ENCODE assay signal across 22 cellular contexts in genomic region chr5:179187229-179187678, GRCh38.
DNase-seq lines count a peak whose midpoint lies in the region; ATAC-seq, FAIRE-seq and TF ChIP-seq lines count a peak whose summit lies in the region.
"Had no signal": no experiment of that assay in that cellular context is flagged by ENCODE, and none has a peak within 500 bp of the region (broad histone marks: within the 10 kb centered on the region; RNA-seq: fewer than 3 reads in every experiment).

No MANE protein-coding gene starts in this region.

- BruUV-seq in HepG2 (replicated peaks; lab: Mats Ljungman, UMichigan) = no TSS peak

- no peak overlapping the region for H3K27ac Mint-ChIP-seq in chondrocyte (ENCODE audit: unreplicated experiment)
- H3K27ac Mint-ChIP-seq: CD8-positive, alpha-beta memory T cell; IgD-negative memory B cell had no signal

- H3K79me2 ChIP-seq in HepG2 (ENCODE audit: insufficient read depth, low read length) = no peaks in the 10 kb centered on the region

- CTCF ChIA-PET in AG04449 (lab: Yijun Ruan, JAX) (interaction anchor here (1.2 kb wide), 1 partner anchor 17 kb away, joined by 5 read pairs; no protein-coding TSS in a partner anchor), HEK293 (lab: Yijun Ruan, JAX) (interaction anchor here (0.9 kb wide), 1 partner anchor 9 kb away, joined by 3 read pairs; no protein-coding TSS in a partner anchor), HepG2 (lab: Yijun Ruan, JAX; ENCODE audit: low intra/inter-chr PET ratio, low total read pairs) (no interaction called here)

- TF ChIP-seq RAD21 in HepG2 (CRISPR knock-in tag; IDR thresholded peaks at IDR 0.05) = no peak; the same call in 1 of the 2 replicates

- 34% methylated on average over 3 of the region's 9 CpGs for WGBS in HepG2 (ENCODE audit: low lambda C conversion rate)

- H3K4me1 ChIP-seq in HEK293 (ENCODE audit: control insufficient read depth, insufficient read depth, low read length) (no peaks in the 10 kb centered on the region), HepG2 (ENCODE audit: insufficient read depth, low read length) (peaks cover 53% of the 10 kb centered on the region)
- H3K4me1 ChIP-seq: sigmoid colon had no signal

- peak; percentile 27 to 50; a peak in 2 of 4 replicates for TF ChIP-seq POLR2A in HepG2 (IDR thresholded peaks at IDR 0.05; ENCODE audit: insufficient read depth in 1 of 2, low read depth in 2 of 2, low read length in 2 of 2)

- H3K4me3 ChIP-seq in AG04449 (ENCODE audit: low read depth, low read length) (no peak overlapping the region), HEK293 (ENCODE audit: low read depth, low read length) (no peak overlapping the region), HepG2 (replicated peaks in 1 of 3; ENCODE audit: insufficient read depth in 1 of 3, low read depth in 2 of 3, low read length in 3 of 3) (peak overlapping the region; percentile 13 to 65 (median 56); a peak in 4 of 6 replicates)
- H3K4me3 ChIP-seq: sigmoid colon, SK-N-MC had no signal

- H4K20me1 ChIP-seq in HepG2 (ENCODE audit: insufficient read depth, low read length) = no peaks in the 10 kb centered on the region

- no peaks in the 10 kb centered on the region for H3K36me3 Mint-ChIP-seq in chondrocyte (ENCODE audit: low read depth)
- H3K36me3 Mint-ChIP-seq: CD8-positive, alpha-beta memory T cell had no signal

- H3K36me3 ChIP-seq in HEK293 (ENCODE audit: control insufficient read depth in 2 of 2, insufficient read depth in 1 of 2, low read length in 2 of 2) (no peaks in the 10 kb centered on the region), HepG2 (replicated peaks in 1 of 2; ENCODE audit: control insufficient read depth in 1 of 2, insufficient read depth in 2 of 2, low read length in 2 of 2) (no peaks in the 10 kb centered on the region)
- H3K36me3 ChIP-seq: sigmoid colon had no signal

- peaks cover 0 to 8% of the 10 kb centered on the region in 2 experiments; a peak in 1 of 5 replicates for H3K27me3 ChIP-seq in HepG2 (ENCODE audit: control insufficient read depth in 1 of 2, insufficient read depth in 2 of 2, low read length in 2 of 2)
- H3K27me3 ChIP-seq: sigmoid colon had no signal

- no peaks in the 10 kb centered on the region for H3K9me3 ChIP-seq in HEK293 (ENCODE audit: control insufficient read depth, insufficient read depth, low read depth, low read length)
- H3K9me3 ChIP-seq in HepG2 (ENCODE audit: low read length) = no peaks in the 10 kb centered on the region
- H3K9me3 ChIP-seq: sigmoid colon had no signal

- peak in 1 of 2 experiments; percentile 71; a peak in 2 of 4 replicates for TF ChIP-seq EP300 in HepG2 (IDR thresholded peaks at IDR 0.05; ENCODE audit: low read depth in 2 of 2, low read length in 2 of 2)
- peak; percentile 80; the same call in 1 of the 2 replicates for TF ChIP-seq EP300 in HepG2 (CRISPR knock-in tag; IDR thresholded peaks at IDR 0.05; ENCODE audit: borderline replicate concordance)

- no peak overlapping the region for H3K4me3 Mint-ChIP-seq in chondrocyte (ENCODE audit: unreplicated experiment)
- H3K4me3 Mint-ChIP-seq: CD8-positive, alpha-beta memory T cell had no signal

- DNase-seq in AG04449 (ENCODE audit: low read depth, low spot score) (no peak), chondrocyte (ENCODE audit: low spot score) (peak; percentile 75), HepG2 (ENCODE audit: low spot score) (peak; percentile 85), kidney tubule cell (ENCODE audit: low spot score) (no peak), SHP77 treated with DMSO at 0.1 percent for 48 hours (lab: John Stamatoyannopoulos, UW) (no peak)
- DNase-seq in activated CD4-positive, CD25-positive, alpha-beta regulatory T cell treated with anti-CD3 and anti-CD28 coated beads, Interleukin-2, amount 50 U/mL, for 72 hours = no peak
- DNase-seq: ACHN; activated CD4-positive, alpha-beta T cell treated with anti-CD3 and anti-CD28 coated beads for 48 hours; activated CD8-positive, alpha-beta memory T cell treated with anti-CD3 and anti-CD28 coated beads, Interleukin-2, amount 50 U/mL, for 4 hours; activated gamma-delta T cell treated with Interleukin-2 at 50 U/mL for 16 hours; cortex of kidney; NCI-H1048; NCI-H69; sigmoid colon; stimulated activated CD4-positive, alpha-beta T cell treated with anti-CD3 and anti-CD28 coated beads, Interleukin-2, amount 100 ng/mL, for 48 hours; T-helper 9 cell had no signal

- in situ Hi-C loops in HepG2 (cut with HindIII; ENCODE audit: extremely low pct_ligation_motif_present, low pct_unique_long_range_greater_than_20kb) = no loop called here

- no peak overlapping the region for H2AFZ ChIP-seq in HepG2 (ENCODE audit: low read length)

- no peak overlapping the region for H3K27ac ChIP-seq in HEK293 (ENCODE audit: extremely low read depth, low read depth, low read length)
- H3K27ac ChIP-seq in HepG2 (ENCODE audit: extremely low read length, insufficient read depth, low read length) = peak overlapping the region; percentile 71
- H3K27ac ChIP-seq: sigmoid colon, SK-N-MC had no signal

- intact Hi-C loops in HepG2 (cut with micrococcal nuclease; ENCODE audit: unreplicated experiment) = no loop called here

- H3K9ac ChIP-seq in HepG2 (ENCODE audit: insufficient read depth, low read depth, low read length) = peak overlapping the region; percentile 47

- H3K4me1 Mint-ChIP-seq in chondrocyte (ENCODE audit: low read depth) = no peaks in the 10 kb centered on the region
- H3K4me1 Mint-ChIP-seq: CD8-positive, alpha-beta memory T cell had no signal

- no peaks in the 10 kb centered on the region for H3K9me3 Mint-ChIP-seq in chondrocyte (ENCODE audit: low read depth)
- H3K9me3 Mint-ChIP-seq: IgD-negative memory B cell had no signal

- H3K4me2 ChIP-seq in HepG2 (ENCODE audit: low read depth, low read length) = peak overlapping the region; percentile 79

- FAIRE-seq in HepG2 (lab: Jason Lieb, UNC) = peak; percentile 84
- FAIRE-seq: urothelium cell line had no signal

- ATAC-seq in HepG2 = peak; percentile 65
- no peak for ATAC-seq in GM19397 (IDR thresholded peaks at IDR 0.05; ENCODE audit: unreplicated experiment)

- no peaks in the 10 kb centered on the region for H3K27me3 Mint-ChIP-seq in chondrocyte (ENCODE audit: low read depth)

- POLR2A ChIA-PET in AG04449 (lab: Yijun Ruan, JAX) = no interaction called here
- POLR2A ChIA-PET in HEK293 (lab: Yijun Ruan, JAX) = no interaction called here
- POLR2A ChIA-PET in HepG2 (lab: Yijun Ruan, JAX) = no interaction called here

- TF ChIP-seq CTCF in AG04449 (IDR thresholded peaks at IDR 0.05; ENCODE audit: insufficient read depth, low read length, missing control alignments) = peak; percentile 4
- no peak for TF ChIP-seq CTCF in HEK293 (tag by site-specific recombination; IDR thresholded peaks at IDR 0.05)
- TF ChIP-seq CTCF in chondrocyte (IDR thresholded peaks at IDR 0.05) = peak; percentile 20
- TF ChIP-seq CTCF in HepG2 (CRISPR knock-in tag; IDR thresholded peaks at IDR 0.05) = no peak

TF ChIP-seq in HEK293, 187 proteins besides CTCF, POLR2A, EP300 and RAD21 (continues in another document):
- no peak for TF ChIP-seq ZNF623 (tag by site-specific recombination; IDR thresholded peaks at IDR 0.05)
- TF ChIP-seq ZNF202 (tag by site-specific recombination; IDR thresholded peaks at IDR 0.05; ENCODE audit: borderline replicate concordance) = no peak
- TF ChIP-seq ZNF664 (tag by site-specific recombination; IDR thresholded peaks at IDR 0.05) = 0 out of 2 replicates have a peak, but pooled peaks have one; percentile 25
- no peak for TF ChIP-seq ZBTB26 (tag by site-specific recombination; optimal IDR thresholded peaks at IDR 0.05)

TF ChIP-seq in HepG2, 621 proteins besides CTCF, POLR2A, EP300 and RAD21 (continues in another document):
- TF ChIP-seq ZNF331 (CRISPR knock-in tag; IDR thresholded peaks at IDR 0.05) (0 out of 2 replicates have a peak, but pooled peaks have one; percentile 66), ZGPAT (CRISPR knock-in tag; IDR thresholded peaks at IDR 0.05) (peak; percentile 57; the same call in 1 of the 2 replicates), ATF4 (CRISPR knock-in tag; IDR thresholded peaks at IDR 0.05) (0 out of 4 replicates have a peak, but pooled peaks of 1 of the 2 experiments have one; percentile 16), YEATS4 (CRISPR knock-in tag; IDR thresholded peaks at IDR 0.05; ENCODE audit: borderline replicate concordance) (peak; percentile 52; the same call in 1 of the 2 replicates), ZNF713 (CRISPR knock-in tag; IDR thresholded peaks at IDR 0.05) (0 out of 2 replicates have a peak, but pooled peaks have one; percentile 54), TFAP4 (IDR thresholded peaks at IDR 0.05; ENCODE audit: borderline replicate concordance, low read depth) (peak; percentile 17; the same call in 1 of the 2 replicates), ZNF10 (CRISPR knock-in tag; IDR thresholded peaks at IDR 0.05; ENCODE audit: borderline replicate concordance, low read depth) (no peak), U2AF2 (IDR thresholded peaks at IDR 0.05; ENCODE audit: low read depth, low read length) (no peak), GATAD2A (CRISPR knock-in tag; IDR thresholded peaks at IDR 0.05) (peak; percentile 58), SPEN (CRISPR knock-in tag; IDR thresholded peaks at IDR 0.05; ENCODE audit: low read depth) (peak; percentile 62; the same call in 1 of the 2 replicates)

Comparison
In these comparisons a context has a peak if more than half of its experiments do, and no peak if none do; other contexts are left out.
1. DNase-seq: peak in chondrocyte (single experiment) and HepG2 (single experiment); none in AG04449 (single experiment), activated CD4-positive, CD25-positive, alpha-beta regulatory T cell treated with anti-CD3 and anti-CD28 coated beads, Interleukin-2, amount 50 U/mL, for 72 hours (single experiment), kidney tubule cell (single experiment) and SHP77 treated with DMSO at 0.1 percent for 48 hours (single experiment).
2. H3K4me3 ChIP-seq: peak in HepG2 (3 of 3); none in AG04449 (single experiment) and HEK293 (single experiment).
3. CTCF ChIP-seq: peak in AG04449 (single experiment) and chondrocyte (single experiment); none in HEK293 (single experiment) and HepG2 (single experiment).